ENCODE assay signal across 1 cellular context in the genomic region with DNA sequence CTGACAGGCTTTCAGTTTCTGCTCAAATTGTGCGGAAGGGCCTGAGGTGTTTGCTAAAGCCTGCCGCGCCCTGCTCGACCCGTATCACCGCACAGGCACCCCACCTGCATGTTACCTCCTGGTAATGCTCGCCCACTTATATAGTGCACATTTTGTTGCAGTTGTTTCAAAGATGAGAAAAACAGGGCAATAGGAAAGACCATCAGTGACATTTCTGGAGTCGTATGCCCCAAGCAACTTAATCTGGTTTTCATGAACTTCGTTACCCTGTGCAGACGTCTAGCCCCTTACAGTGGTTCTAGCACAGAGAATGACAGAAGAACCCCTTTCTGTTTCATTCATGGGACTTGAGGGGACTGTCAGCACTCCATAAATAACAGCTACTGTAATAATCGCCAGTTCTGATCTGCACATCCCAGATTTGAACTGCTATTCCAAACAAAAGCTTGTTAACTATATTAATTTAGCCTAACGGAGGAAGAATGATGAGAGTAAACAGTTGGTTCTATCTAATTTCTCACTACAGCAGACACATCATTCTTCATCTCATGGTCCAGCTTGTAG.
TF ChIP-seq lines count a peak whose summit lies in the region.

No MANE protein-coding gene starts in this region.

TF ChIP-seq in SK-N-SH, 30 proteins besides CTCF, POLR2A, EP300 and RAD21 (continued from another document):
- no peak for TF ChIP-seq TEAD4 (IDR thresholded peaks at IDR 0.05; ENCODE audit: borderline replicate concordance, insufficient read depth)
- TF ChIP-seq, protein P1, sequence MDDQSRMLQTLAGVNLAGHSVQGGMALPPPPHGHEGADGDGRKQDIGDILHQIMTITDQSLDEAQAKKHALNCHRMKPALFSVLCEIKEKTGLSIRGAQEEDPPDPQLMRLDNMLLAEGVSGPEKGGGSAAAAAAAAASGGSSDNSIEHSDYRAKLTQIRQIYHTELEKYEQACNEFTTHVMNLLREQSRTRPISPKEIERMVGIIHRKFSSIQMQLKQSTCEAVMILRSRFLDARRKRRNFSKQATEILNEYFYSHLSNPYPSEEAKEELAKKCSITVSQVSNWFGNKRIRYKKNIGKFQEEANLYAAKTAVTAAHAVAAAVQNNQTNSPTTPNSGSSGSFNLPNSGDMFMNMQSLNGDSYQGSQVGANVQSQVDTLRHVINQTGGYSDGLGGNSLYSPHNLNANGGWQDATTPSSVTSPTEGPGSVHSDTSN (IDR thresholded peaks at IDR 0.05): no peak
- TF ChIP-seq MXI1 (IDR thresholded peaks at IDR 0.05; ENCODE audit: low read depth, low read length): no peak
- no peak for TF ChIP-seq RFX5 (IDR thresholded peaks at IDR 0.05; ENCODE audit: low read length)
- no peak for TF ChIP-seq RXRA (IDR thresholded peaks at IDR 0.05; ENCODE audit: borderline replicate concordance, low read depth)
- TF ChIP-seq CHD2 (IDR thresholded peaks at IDR 0.05; ENCODE audit: low read length, partially characterized antibody): no peak
- TF ChIP-seq, protein P2, sequence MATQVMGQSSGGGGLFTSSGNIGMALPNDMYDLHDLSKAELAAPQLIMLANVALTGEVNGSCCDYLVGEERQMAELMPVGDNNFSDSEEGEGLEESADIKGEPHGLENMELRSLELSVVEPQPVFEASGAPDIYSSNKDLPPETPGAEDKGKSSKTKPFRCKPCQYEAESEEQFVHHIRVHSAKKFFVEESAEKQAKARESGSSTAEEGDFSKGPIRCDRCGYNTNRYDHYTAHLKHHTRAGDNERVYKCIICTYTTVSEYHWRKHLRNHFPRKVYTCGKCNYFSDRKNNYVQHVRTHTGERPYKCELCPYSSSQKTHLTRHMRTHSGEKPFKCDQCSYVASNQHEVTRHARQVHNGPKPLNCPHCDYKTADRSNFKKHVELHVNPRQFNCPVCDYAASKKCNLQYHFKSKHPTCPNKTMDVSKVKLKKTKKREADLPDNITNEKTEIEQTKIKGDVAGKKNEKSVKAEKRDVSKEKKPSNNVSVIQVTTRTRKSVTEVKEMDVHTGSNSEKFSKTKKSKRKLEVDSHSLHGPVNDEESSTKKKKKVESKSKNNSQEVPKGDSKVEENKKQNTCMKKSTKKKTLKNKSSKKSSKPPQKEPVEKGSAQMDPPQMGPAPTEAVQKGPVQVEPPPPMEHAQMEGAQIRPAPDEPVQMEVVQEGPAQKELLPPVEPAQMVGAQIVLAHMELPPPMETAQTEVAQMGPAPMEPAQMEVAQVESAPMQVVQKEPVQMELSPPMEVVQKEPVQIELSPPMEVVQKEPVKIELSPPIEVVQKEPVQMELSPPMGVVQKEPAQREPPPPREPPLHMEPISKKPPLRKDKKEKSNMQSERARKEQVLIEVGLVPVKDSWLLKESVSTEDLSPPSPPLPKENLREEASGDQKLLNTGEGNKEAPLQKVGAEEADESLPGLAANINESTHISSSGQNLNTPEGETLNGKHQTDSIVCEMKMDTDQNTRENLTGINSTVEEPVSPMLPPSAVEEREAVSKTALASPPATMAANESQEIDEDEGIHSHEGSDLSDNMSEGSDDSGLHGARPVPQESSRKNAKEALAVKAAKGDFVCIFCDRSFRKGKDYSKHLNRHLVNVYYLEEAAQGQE (IDR thresholded peaks at IDR 0.05; ENCODE audit: low read depth, low read length): no peak
